ENCODE assay signal across 15 cellular contexts in genomic region chr16:88655053-88655732, GRCh38. TPM values are rescaled to one million over a fixed set of nuclear protein-coding genes. Genes with fewer than 3 reads are reported as not detected.
"Had no signal": no experiment of that assay in that cellular context is flagged by ENCODE, and none has a peak within 500 bp of the region (broad histone marks: within the 10 kb centered on the region; RNA-seq: fewer than 3 reads in every experiment).

No MANE protein-coding gene starts in this region.

- H3K27me3 ChIP-seq: brain microvascular endothelial cell, dorsolateral prefrontal cortex, pancreas, tibial nerve had no signal

- H3K27ac ChIP-seq: brain microvascular endothelial cell, dorsolateral prefrontal cortex, pancreas, skin epidermis, tibial nerve had no signal

- H3K36me3 ChIP-seq: pancreas had no signal

- ATAC-seq: left colon, pancreas had no signal

- H3K4me3 ChIP-seq: dorsolateral prefrontal cortex, pancreas, skin epidermis, tibial nerve had no signal

- H3K4me1 ChIP-seq: pancreas had no signal

- H3K27me3 Mint-ChIP-seq: activated naive CD4-positive, alpha-beta T cell treated with anti-CD3 and anti-CD28 coated beads, Interleukin-2, amount 50 U/mL, for 24 hours had no signal

- H3K27ac Mint-ChIP-seq: activated naive CD4-positive, alpha-beta T cell treated with anti-CD3 and anti-CD28 coated beads, Interleukin-2, amount 50 U/mL, for 24 hours; nephron progenitor cell had no signal

- H3K4me3 Mint-ChIP-seq: activated naive CD4-positive, alpha-beta T cell treated with anti-CD3 and anti-CD28 coated beads, Interleukin-2, amount 50 U/mL, for 24 hours; nephron progenitor cell had no signal

- DNase-seq: activated CD4-positive, alpha-beta T cell treated with anti-CD3 and anti-CD28 coated beads for 4 hours; activated T-cell treated with anti-CD3 and anti-CD28 coated beads for 4 hours; brain microvascular endothelial cell; dorsolateral prefrontal cortex; hypothalamus; left colon; mammary epithelial cell; nephron progenitor cell; SW 1271 had no signal

- H3K9me3 Mint-ChIP-seq: activated naive CD4-positive, alpha-beta T cell treated with anti-CD3 and anti-CD28 coated beads, Interleukin-2, amount 50 U/mL, for 24 hours; nephron progenitor cell had no signal

- H3K9me3 ChIP-seq: pancreas, tibial nerve had no signal

RNA-seq across cellular contexts. Expression of gene IL17C, which starts 16.8 kb away (rescaled TPM):
- total RNA-seq: activated CD8-positive, alpha-beta memory T cell treated with anti-CD3 and anti-CD28 coated beads for 36 hours; chondrocyte; left colon; mammary epithelial cell; pancreas; tibial nerve had no signal

RNA-seq across cellular contexts. Expression of gene SNAI3, which starts 31.1 kb away (rescaled TPM):
- total RNA-seq: chondrocyte, mammary epithelial cell had no signal
